ENCODE assay signal across 26 cellular contexts in the genomic region with DNA sequence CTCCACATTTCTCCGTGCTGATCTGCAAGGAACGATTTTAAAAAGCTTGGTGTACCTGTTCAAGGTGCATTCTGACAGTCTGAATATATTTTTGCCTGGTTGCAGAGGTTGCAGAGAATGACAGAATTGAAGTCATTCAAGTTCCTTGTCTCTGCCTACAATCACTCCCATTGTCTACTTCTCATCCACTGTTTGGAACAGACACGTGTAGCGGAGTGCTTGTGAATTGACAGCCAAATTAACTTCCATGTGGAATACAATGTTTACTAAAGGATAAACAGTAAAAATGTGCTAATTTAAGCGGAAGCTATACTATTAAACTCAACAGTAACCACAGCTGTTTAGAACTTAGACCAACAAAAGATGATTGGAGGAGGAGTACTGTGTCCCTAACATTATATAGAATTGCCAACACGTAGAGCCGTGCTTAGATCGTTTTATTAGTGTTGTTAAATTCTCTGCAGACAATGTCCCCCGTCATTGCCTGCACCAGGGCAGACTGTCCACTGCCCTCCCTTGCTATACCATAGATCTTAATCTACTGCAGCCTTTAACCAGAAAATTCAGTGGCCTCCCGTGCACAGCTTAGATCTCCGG.
DNase-seq lines count a peak whose midpoint lies in the region; ATAC-seq, FAIRE-seq and TF ChIP-seq lines count a peak whose summit lies in the region.
"Had no signal": no experiment of that assay in that cellular context is flagged by ENCODE, and none has a peak within 500 bp of the region (broad histone marks: within the 10 kb centered on the region; RNA-seq: fewer than 3 reads in every experiment).

No MANE protein-coding gene starts in this region.

- in situ Hi-C loops in K562 (cut with MboI), result no loop called here

- no peaks in the 10 kb centered on the region for H3K9me1 ChIP-seq in K562 (ENCODE audit: control insufficient read depth, insufficient read depth, low read length)

- H3K4me2 ChIP-seq in K562 (ENCODE audit: insufficient read depth, low read length), result no peak overlapping the region
- H3K4me2 ChIP-seq: neural progenitor cell, smooth muscle cell had no signal

- H3K9ac ChIP-seq in K562 (ENCODE audit: insufficient read depth in 1 of 2, low read depth in 2 of 2, low read length in 2 of 2) (no peak overlapping the region), kidney (ENCODE audit: low read length in 2 of 2) (no peak overlapping the region)
- H3K9ac ChIP-seq: neural progenitor cell had no signal

- intact Hi-C loops in K562 (cut with micrococcal nuclease), result no loop called here
- intact Hi-C loops in psoas muscle (cut with DNase I), result loop anchor here in 1 of 2 donors (2.0 kb wide), 1 partner anchor 15 kb away; no protein-coding TSS in a partner anchor
- intact Hi-C loops in kidney (cut with DNase I), result loop anchor here (10.0 kb wide), 1 partner anchor 139 kb away; no protein-coding TSS in a partner anchor

- CTCF ChIA-PET in HEK293 (lab: Yijun Ruan, JAX), result interaction anchor here (0.7 to 1.7 kb wide), 4 partner anchors 10 to 547 kb away, joined by 3 to 5 read pairs (median 3); no protein-coding TSS in a partner anchor
- CTCF ChIA-PET in K562 (lab: Yijun Ruan, JAX; ENCODE audit: low intra/inter-chr PET ratio), result no interaction called here

- DNase-seq in NCI-H1417 (lab: John Stamatoyannopoulos, UW) (peak in 2 of 3 experiments; percentile 60 to 73), NCI-H1417 treated with DMSO at 0.1 percent for 48 hours (lab: John Stamatoyannopoulos, UW) (no peak), K562 (ENCODE audit: extremely low read depth in 1 of 4, low spot score in 3 of 4) (no peak), psoas muscle (no peak), kidney (no peak), nucleus accumbens (lab: John Stamatoyannopoulos, UW) (no peak)
- DNase-seq: 8988T; activated CD4-positive, alpha-beta T cell treated with anti-CD3 and anti-CD28 coated beads for 36 hours; AML-193; DND-41; heart left ventricle; MG63; NCI-H1436; OCI-M1; SHP77 treated with DMSO at 0.1 percent for 48 hours; stimulated activated naive B cell treated with anti-CD40 and anti-IgM and Interleukin-4, amounts not matched to agents 10 μg/mL and 1 μg/mL and 100 μg/mL, for 72 hours; T-helper 1 cell; trophoblast cell had no signal

- H3K27ac ChIP-seq in HEK293 (ENCODE audit: extremely low read depth, low read depth, low read length) (no peak overlapping the region), K562 (ENCODE audit: extremely low read depth, low read depth, low read length) (no peak overlapping the region), psoas muscle (peak overlapping the region; percentile 95), kidney (ENCODE audit: low read depth in 2 of 2, low read length in 2 of 2) (no peak overlapping the region)
- H3K27ac ChIP-seq: neural progenitor cell, prostate gland had no signal

- H3K36me3 ChIP-seq in HEK293 (ENCODE audit: control insufficient read depth in 2 of 2, insufficient read depth in 1 of 2, low read length in 2 of 2) (no peaks in the 10 kb centered on the region), K562 (ENCODE audit: control insufficient read depth, insufficient read depth, low read length) (no peaks in the 10 kb centered on the region), psoas muscle (ENCODE audit: insufficient read depth in 1 of 2, low read depth in 1 of 2) (no peaks in the 10 kb centered on the region), kidney (ENCODE audit: control insufficient read depth in 1 of 2, insufficient read depth in 2 of 2, low read length in 2 of 2) (no peaks in the 10 kb centered on the region)
- H3K36me3 ChIP-seq: heart left ventricle, MG63, neural progenitor cell, prostate gland had no signal

- POLR2A ChIA-PET in HEK293 (lab: Yijun Ruan, JAX) (interaction anchor here (1.0 to 1.5 kb wide), 2 partner anchors 10 to 87 kb away, joined by 4 read pairs; partner anchors contain the start of gene ZCCHC2), K562 (lab: Yijun Ruan, JAX) (interaction anchor here (1.0 to 1.7 kb wide), 3 partner anchors 10 to 15 kb away, joined by 3 to 5 read pairs (median 4); no protein-coding TSS in a partner anchor)

- H3K4me3 ChIP-seq in HEK293 (ENCODE audit: low read depth, low read length), result no peak overlapping the region
- H3K4me3 ChIP-seq in K562, result no peak overlapping the region
- no peak overlapping the region for H3K4me3 ChIP-seq in psoas muscle
- H3K4me3 ChIP-seq in kidney (ENCODE audit: low read length in 2 of 2), result no peak overlapping the region
- H3K4me3 ChIP-seq: heart left ventricle, MG63, neural progenitor cell, prostate gland, smooth muscle cell had no signal

- H3K4me1 ChIP-seq in HEK293 (ENCODE audit: control insufficient read depth, insufficient read depth, low read length) (peaks cover 7% of the 10 kb centered on the region), K562 (replicated peaks in 1 of 2; ENCODE audit: control insufficient read depth in 2 of 2, insufficient read depth in 2 of 2, low read length in 2 of 2) (peaks cover 8% of the 10 kb centered on the region in 2 experiments; a peak in 4 of 5 replicates), psoas muscle (peaks cover 18% of the 10 kb centered on the region), kidney (ENCODE audit: control insufficient read depth in 1 of 2, insufficient read depth in 1 of 2, low read depth in 1 of 2, low read length in 2 of 2) (peaks cover 0 to 2% of the 10 kb centered on the region in 2 donors)
- H3K4me1 ChIP-seq: neural progenitor cell, prostate gland had no signal

- H3K27me3 ChIP-seq in K562 (ENCODE audit: control insufficient read depth in 2 of 2, insufficient read depth in 2 of 2, low read length in 2 of 2), result no peaks in the 10 kb centered on the region
- no peaks in the 10 kb centered on the region for H3K27me3 ChIP-seq in psoas muscle (ENCODE audit: insufficient read depth in 3 of 3, low read length in 2 of 3)
- H3K27me3 ChIP-seq: heart left ventricle, MG63, neural progenitor cell had no signal

- H3K79me2 ChIP-seq in K562 (ENCODE audit: control insufficient read depth, insufficient read depth, low read length), result no peaks in the 10 kb centered on the region

- TF ChIP-seq CTCF in HEK293 (tag by site-specific recombination; IDR thresholded peaks at IDR 0.05), result no peak
- TF ChIP-seq CTCF in K562 (IDR thresholded peaks at IDR 0.05 in 2 of 3, conservative IDR thresholded peaks at IDR 0.05 in 1 of 3; ENCODE audit: insufficient read depth in 2 of 3, low read depth in 1 of 3, low read length in 3 of 3), result no peak
- TF ChIP-seq CTCF in psoas muscle (IDR thresholded peaks at IDR 0.05), result no peak
- TF ChIP-seq CTCF in kidney (IDR thresholded peaks at IDR 0.05; ENCODE audit: borderline replicate concordance, extremely low read depth, insufficient read depth), result no peak

- 0 out of 2 replicates have a peak overlapping the region, but pooled peaks have one; percentile 51 for H2AFZ ChIP-seq in K562 (ENCODE audit: low read depth, low read length)
- H2AFZ ChIP-seq: neural progenitor cell had no signal

- TF ChIP-seq POLR2A in K562 (conservative IDR thresholded peaks at IDR 0.05), result no peak

- ATAC-seq in K562 (no peak; the same call in 2 of the 3 replicates), psoas muscle (no peak), GM21528 (IDR thresholded peaks at IDR 0.05; ENCODE audit: low FRiP score, unreplicated experiment) (no peak)
- ATAC-seq: activated CD4-positive, alpha-beta T cell treated with anti-CD3 and anti-CD28 coated beads for 36 hours; heart left ventricle; left lobe of liver; stimulated activated naive B cell treated with anti-CD40 and anti-IgM and Interleukin-4, amounts not matched to agents 10 μg/mL and 1 μg/mL and 100 μg/mL, for 72 hours had no signal

- no peak for FAIRE-seq in K562 (lab: Jason Lieb, UNC)
- FAIRE-seq in kidney (lab: Jason Lieb, UNC), result no peak
- FAIRE-seq: astrocyte, GM12892 had no signal

- no peak for TF ChIP-seq RAD21 in K562 (CRISPR knock-in tag; conservative IDR thresholded peaks at IDR 0.05 in 1 of 2, IDR thresholded peaks at IDR 0.05 in 1 of 2)

- no peaks in the 10 kb centered on the region for H3K9me3 ChIP-seq in HEK293 (ENCODE audit: control insufficient read depth, insufficient read depth, low read depth, low read length)
- H3K9me3 ChIP-seq in K562 (replicated peaks; ENCODE audit: control insufficient read depth, insufficient read depth, low read depth, low read length), result no peaks in the 10 kb centered on the region
- no peaks in the 10 kb centered on the region for H3K9me3 ChIP-seq in psoas muscle
- H3K9me3 ChIP-seq in kidney (ENCODE audit: control insufficient read depth in 1 of 2, low read length in 2 of 2), result no peaks in the 10 kb centered on the region
- H3K9me3 ChIP-seq: heart left ventricle, MG63, prostate gland had no signal

- no TSS peak for BruUV-seq in K562 (replicated peaks; lab: Mats Ljungman, UMichigan)

- TF ChIP-seq EP300 in K562 (IDR thresholded peaks at IDR 0.05; ENCODE audit: low read length), result no peak

- no peaks in the 10 kb centered on the region for H4K20me1 ChIP-seq in K562 (replicated peaks; ENCODE audit: control insufficient read depth, insufficient read depth, low read length)

- WGBS in K562 (ENCODE audit: insufficient coverage, low coverage, missing lambda C conversion rate), result 34% methylated on average over 10 of the region's 11 CpGs
- WGBS in psoas muscle, 3 donors, result 67 to 75% (median 69%) methylated on average over 11 of the region's 11 CpGs

TF ChIP-seq in HEK293, 187 proteins besides CTCF, POLR2A, EP300 and RAD21 (continues in another document):
- TF ChIP-seq ZNF660 (tag by site-specific recombination; IDR thresholded peaks at IDR 0.05) (no peak), ZNF133 (tag by site-specific recombination; IDR thresholded peaks at IDR 0.05) (peak; percentile 58; the same call in 1 of the 2 replicates)

TF ChIP-seq in K562, 482 proteins besides CTCF, POLR2A, EP300 and RAD21:
- TF ChIP-seq HDAC1 (IDR thresholded peaks at IDR 0.05) (no peak), HDAC8 (tag; IDR thresholded peaks at IDR 0.05) (no peak), RBM15 (IDR thresholded peaks at IDR 0.05; ENCODE audit: insufficient read depth, low read length) (no peak), SUPT5H (IDR thresholded peaks at IDR 0.05) (no peak), ZNF561 (CRISPR knock-in tag; conservative IDR thresholded peaks at IDR 0.05) (no peak)
- TF ChIP-seq, protein P1, sequence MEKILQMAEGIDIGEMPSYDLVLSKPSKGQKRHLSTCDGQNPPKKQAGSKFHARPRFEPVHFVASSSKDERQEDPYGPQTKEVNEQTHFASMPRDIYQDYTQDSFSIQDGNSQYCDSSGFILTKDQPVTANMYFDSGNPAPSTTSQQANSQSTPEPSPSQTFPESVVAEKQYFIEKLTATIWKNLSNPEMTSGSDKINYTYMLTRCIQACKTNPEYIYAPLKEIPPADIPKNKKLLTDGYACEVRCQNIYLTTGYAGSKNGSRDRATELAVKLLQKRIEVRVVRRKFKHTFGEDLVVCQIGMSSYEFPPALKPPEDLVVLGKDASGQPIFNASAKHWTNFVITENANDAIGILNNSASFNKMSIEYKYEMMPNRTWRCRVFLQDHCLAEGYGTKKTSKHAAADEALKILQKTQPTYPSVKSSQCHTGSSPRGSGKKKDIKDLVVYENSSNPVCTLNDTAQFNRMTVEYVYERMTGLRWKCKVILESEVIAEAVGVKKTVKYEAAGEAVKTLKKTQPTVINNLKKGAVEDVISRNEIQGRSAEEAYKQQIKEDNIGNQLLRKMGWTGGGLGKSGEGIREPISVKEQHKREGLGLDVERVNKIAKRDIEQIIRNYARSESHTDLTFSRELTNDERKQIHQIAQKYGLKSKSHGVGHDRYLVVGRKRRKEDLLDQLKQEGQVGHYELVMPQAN (IDR thresholded peaks at IDR 0.05; ENCODE audit: borderline replicate concordance), result no peak

Comparison
In these comparisons a context has a peak if more than half of its experiments do, and no peak if none do; other contexts are left out.
1. DNase-seq: peak in NCI-H1417 (2 of 3); none in NCI-H1417 treated with DMSO at 0.1 percent for 48 hours (single experiment), K562 (0 of 4), psoas muscle (0 of 2), kidney (single experiment) and nucleus accumbens (0 of 56).